ENCODE assay signal across 10 cellular contexts in the genomic region with DNA sequence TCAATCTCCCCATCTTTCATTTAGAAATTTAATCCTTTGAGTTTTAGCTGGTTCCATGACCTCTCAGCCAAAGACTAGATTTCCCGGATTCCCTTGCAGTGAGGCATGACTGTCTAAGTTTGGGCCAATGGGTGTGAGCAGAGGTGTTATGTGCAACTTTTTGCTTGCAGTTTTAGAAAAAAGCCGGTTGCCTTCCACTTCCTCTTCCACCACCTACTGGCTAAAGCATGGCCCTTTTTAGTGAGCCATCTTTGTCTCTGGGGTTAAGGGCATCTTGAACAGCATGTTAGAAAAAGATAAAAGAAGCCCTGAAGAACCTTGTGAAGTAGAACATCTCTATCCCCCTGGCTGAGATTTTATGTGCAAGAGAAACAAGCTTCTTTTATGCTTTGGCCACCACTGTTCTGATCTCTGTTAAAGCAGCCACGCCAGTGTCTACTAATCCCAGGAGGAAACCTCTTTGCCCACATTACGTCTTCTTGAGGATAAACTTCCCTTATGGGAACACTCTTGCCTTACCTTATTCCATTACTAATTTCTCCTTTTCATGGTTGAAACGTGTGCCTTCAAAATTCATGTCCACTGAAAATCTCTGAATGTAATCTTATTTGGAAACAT.
A peak's percentile ranks its signal among the peaks of the same experiment; 100 is the strongest.
DNase-seq lines count a peak whose midpoint lies in the region; ATAC-seq, FAIRE-seq and TF ChIP-seq lines count a peak whose summit lies in the region.
"Had no signal": no experiment of that assay in that cellular context is flagged by ENCODE, and none has a peak within 500 bp of the region (broad histone marks: within the 10 kb centered on the region; RNA-seq: fewer than 3 reads in every experiment).

No MANE protein-coding gene starts in this region.

- no peaks in the 10 kb centered on the region for H3K9me3 Mint-ChIP-seq in T-helper 2 cell treated with Interferon-gamma antibody and Interleukin-4, amounts not matched to agents 5 μg/mL and 100 μg/mL, for 36 hours
- H3K9me3 Mint-ChIP-seq: CD4-positive, alpha-beta T cell had no signal

- TF ChIP-seq RAD21 in SK-N-SH (IDR thresholded peaks at IDR 0.05; ENCODE audit: low read length) = peak; percentile 63

- POLR2A ChIA-PET in SK-N-SH (lab: Yijun Ruan, JAX) = no interaction called here

- H3K9me1 ChIP-seq in keratinocyte (ENCODE audit: control insufficient read depth, extremely low read depth, insufficient read depth, low read length) = no peaks in the 10 kb centered on the region

- H3K4me1 ChIP-seq in SK-N-SH (ENCODE audit: control insufficient read depth in 1 of 2, insufficient read depth in 2 of 2, low read depth in 1 of 2, low read length in 1 of 2) = no peaks in the 10 kb centered on the region
- H3K4me1 ChIP-seq in keratinocyte (ENCODE audit: control insufficient read depth, extremely low read depth, insufficient read depth, low read length) = peaks cover 26% of the 10 kb centered on the region

- DNase-seq in AG08396 (ENCODE audit: low spot score) (peak; percentile 33), SK-N-SH (no peak), keratinocyte (ENCODE audit: low read depth, low spot score) (peak; percentile 26), SKM-1 treated with dmso at 0.1 percent for 144 hours (lab: John Stamatoyannopoulos, UW; ENCODE audit: unreplicated experiment) (no peak), HT-29 (ENCODE audit: low spot score) (no peak), Kasumi-1 (lab: John Stamatoyannopoulos, UW) (no peak)
- DNase-seq in T-helper 2 cell treated with Interferon-gamma antibody and Interleukin-4, amounts not matched to agents 5 μg/mL and 100 μg/mL, for 36 hours (ENCODE audit: low spot score) = no peak
- DNase-seq: CD4-positive, alpha-beta T cell; KBM-7 had no signal

- H3K27ac ChIP-seq in SK-N-SH (ENCODE audit: low read depth in 2 of 2, low read length in 1 of 2) (no peak overlapping the region), keratinocyte (ENCODE audit: control insufficient read depth, insufficient read depth, low read length) (no peak overlapping the region)

- H3K36me3 Mint-ChIP-seq in T-helper 2 cell treated with Interferon-gamma antibody and Interleukin-4, amounts not matched to agents 5 μg/mL and 100 μg/mL, for 36 hours (ENCODE audit: low read depth) = no peaks in the 10 kb centered on the region

- H3K4me3 ChIP-seq in SK-N-SH (ENCODE audit: low read depth in 2 of 2, low read length in 1 of 2) = no peak overlapping the region
- no peak overlapping the region for H3K4me3 ChIP-seq in keratinocyte (ENCODE audit: control insufficient read depth in 2 of 3, extremely low read depth in 1 of 3, insufficient read depth in 2 of 3, low read depth in 1 of 3, low read length in 3 of 3)

- TF ChIP-seq CTCF in SK-N-SH (IDR thresholded peaks at IDR 0.05) (peak; percentile 55), keratinocyte (optimal IDR thresholded peaks at IDR 0.05 in 1 of 3, IDR thresholded peaks at IDR 0.05 in 1 of 3, conservative IDR thresholded peaks at IDR 0.05 in 1 of 3; ENCODE audit: extremely low read depth in 1 of 3, insufficient read depth in 2 of 3, low read length in 3 of 3) (peak; percentile 49 to 77 (median 52))

- H3K79me2 ChIP-seq in SK-N-SH (ENCODE audit: insufficient read depth) (no peaks in the 10 kb centered on the region), keratinocyte (ENCODE audit: control insufficient read depth, insufficient read depth, low read length) (no peaks in the 10 kb centered on the region)

- H3K4me2 ChIP-seq in SK-N-SH = no peak overlapping the region
- no peak overlapping the region for H3K4me2 ChIP-seq in keratinocyte (ENCODE audit: control insufficient read depth, extremely low read depth, insufficient read depth, low read depth, low read length)

- H2AFZ ChIP-seq in SK-N-SH (ENCODE audit: low read depth) = no peak overlapping the region
- H2AFZ ChIP-seq in keratinocyte (ENCODE audit: control insufficient read depth, low read length) = no peak overlapping the region

- H3F3A ChIP-seq in SK-N-SH (replicated peaks; ENCODE audit: insufficient read depth) = peaks cover 11% of the 10 kb centered on the region

- peak; percentile 29 for FAIRE-seq in keratinocyte (lab: Jason Lieb, UNC)

- H3K36me3 ChIP-seq in SK-N-SH (replicated peaks in 1 of 2; ENCODE audit: control insufficient read depth in 1 of 2, insufficient read depth in 2 of 2, low read length in 1 of 2) (no peaks in the 10 kb centered on the region), keratinocyte (ENCODE audit: control insufficient read depth in 2 of 2, extremely low read depth in 1 of 2, insufficient read depth in 2 of 2, low read length in 2 of 2) (no peaks in the 10 kb centered on the region)

- no peaks in the 10 kb centered on the region for H3K9me2 ChIP-seq in SK-N-SH

- no peak overlapping the region for H3K4me3 Mint-ChIP-seq in T-helper 2 cell treated with Interferon-gamma antibody and Interleukin-4, amounts not matched to agents 5 μg/mL and 100 μg/mL, for 36 hours
- H3K4me3 Mint-ChIP-seq: CD4-positive, alpha-beta T cell had no signal

- WGBS in SK-N-SH (ENCODE audit: low lambda C conversion rate) = 75% methylated on average over 5 of the region's 5 CpGs

- CTCF ChIA-PET in SK-N-SH (lab: Yijun Ruan, JAX) = no interaction called here

- no peaks in the 10 kb centered on the region for H3K4me1 Mint-ChIP-seq in T-helper 2 cell treated with Interferon-gamma antibody and Interleukin-4, amounts not matched to agents 5 μg/mL and 100 μg/mL, for 36 hours (ENCODE audit: low read depth)

- H3K27me3 ChIP-seq in SK-N-SH (ENCODE audit: insufficient read depth) = no peaks in the 10 kb centered on the region
- H3K27me3 ChIP-seq in keratinocyte (ENCODE audit: control insufficient read depth, extremely low read depth, insufficient read depth, low read length) = no peaks in the 10 kb centered on the region

- dilution Hi-C loops in keratinocyte (cut with MboI; ENCODE audit: extremely low pct_ligation_motif_present, low sequenced_read_pairs) = no loop called here

- H3K9ac ChIP-seq in SK-N-SH (no peak overlapping the region), keratinocyte (ENCODE audit: control insufficient read depth, extremely low read depth, insufficient read depth, low read length) (no peak overlapping the region)

- no peak overlapping the region for H3K27ac Mint-ChIP-seq in T-helper 2 cell treated with Interferon-gamma antibody and Interleukin-4, amounts not matched to agents 5 μg/mL and 100 μg/mL, for 36 hours
- H3K27ac Mint-ChIP-seq: CD4-positive, alpha-beta T cell had no signal

- peak; percentile 61 for ATAC-seq in GM18511 (IDR thresholded peaks at IDR 0.05; ENCODE audit: unreplicated experiment)

- H4K20me1 ChIP-seq in SK-N-SH (ENCODE audit: insufficient read depth) = no peaks in the 10 kb centered on the region
- no peaks in the 10 kb centered on the region for H4K20me1 ChIP-seq in keratinocyte (ENCODE audit: control insufficient read depth, extremely low read depth, insufficient read depth, low read length)

- H3K9me3 ChIP-seq in SK-N-SH (no peaks in the 10 kb centered on the region), keratinocyte (ENCODE audit: control insufficient read depth, low read depth, low read length) (no peaks in the 10 kb centered on the region)

- no peak for TF ChIP-seq EP300 in SK-N-SH (IDR thresholded peaks at IDR 0.05; ENCODE audit: borderline replicate concordance in 1 of 2, low read depth in 1 of 2, low read length in 1 of 2)

- peaks cover 2% of the 10 kb centered on the region for H3K27me3 Mint-ChIP-seq in T-helper 2 cell treated with Interferon-gamma antibody and Interleukin-4, amounts not matched to agents 5 μg/mL and 100 μg/mL, for 36 hours (ENCODE audit: low read depth)

TF ChIP-seq in SK-N-SH, 30 proteins besides CTCF, POLR2A, EP300 and RAD21:
- TF ChIP-seq FOSL2 (IDR thresholded peaks at IDR 0.05; ENCODE audit: borderline replicate concordance, low read depth) (no peak), SMC3 (IDR thresholded peaks at IDR 0.05; ENCODE audit: low read depth, low read length) (peak; percentile 43; the same call in 1 of the 2 replicates)

Comparison
In these comparisons a context has a peak if more than half of its experiments do, and no peak if none do; other contexts are left out.
1. DNase-seq: peak in AG08396 (single experiment) and keratinocyte (single experiment); none in SK-N-SH (single experiment), T-helper 2 cell treated with Interferon-gamma antibody and Interleukin-4, amounts not matched to agents 5 μg/mL and 100 μg/mL, for 36 hours (single experiment), SKM-1 treated with dmso at 0.1 percent for 144 hours (single experiment), HT-29 (single experiment) and Kasumi-1 (0 of 2).